In genomic region chrX:16649858-16650257, GRCh38 we compare ENCODE assay signal across 39 cellular contexts. TPM values are rescaled to one million over a fixed set of nuclear protein-coding genes. Genes with fewer than 3 reads are reported as not detected.
"Had no signal": no experiment of that assay in that cellular context is flagged by ENCODE, and none has a peak within 500 bp of the region (broad histone marks: within the 10 kb centered on the region; RNA-seq: fewer than 3 reads in every experiment).

Gene S100G, plus strand, starts transcription at chrX:16650158. Its CDS starts 849 bp downstream, at chrX:16651007.

- H3K9me3 Mint-ChIP-seq: activated CD4-positive, alpha-beta memory T cell treated with anti-CD3 and anti-CD28 coated beads, Interleukin-2, amount 10 ng/mL, durations not matched to agents 7 days and 5 days; activated CD4-positive, alpha-beta T cell treated with anti-CD3 and anti-CD28 coated beads, Interleukin-2, amount 10 ng/mL, durations not matched to agents 7 days and 5 days; activated naive CD4-positive, alpha-beta T cell treated with anti-CD3 and anti-CD28 coated beads for 36 hours; activated naive CD4-positive, alpha-beta T cell treated with anti-CD3 and anti-CD28 coated beads, Interleukin-2, amount 50 U/mL, for 72 hours; activated naive CD8-positive, alpha-beta T cell treated with anti-CD3 and anti-CD28 coated beads for 36 hours; activated T-cell treated with anti-CD3 and anti-CD28 coated beads, Interleukin-2, amount 50 U/mL, for 4 hours; activated T-cell treated with anti-CD3 and anti-CD28 coated beads, Interleukin-2, amount 50 U/mL, for 72 hours; activated T-helper 1 cell treated with anti-CD3 and anti-CD28 coated beads, Interleukin-12 subunit alpha, Interleukin-12 subunit beta, Interleukin-2, Interleukin-4 antibody, amounts not matched to agents 30 ng/mL and 10 ng/mL and 1 ng/mL, durations not matched to agents 14 hours and 24 hours and 36 hours; activated T-helper 17 cell treated with anti-CD3 and anti-CD28 coated beads, Interleukin-2, amount 50 U/mL, for 72 hours; T-helper 1 cell treated with Interleukin-12 subunit alpha and Interleukin-12 subunit beta and Interleukin-4 antibody, amounts not matched to agents 30 μg/mL and 1 μg/mL, for 36 hours; T-helper 2 cell treated with Interferon-gamma antibody and Interleukin-4, amounts not matched to agents 5 μg/mL and 100 μg/mL, for 36 hours; WTC11 had no signal

- H3K36me3 ChIP-seq: adrenal gland, brain microvascular endothelial cell, breast epithelium had no signal

- H3K27ac Mint-ChIP-seq: activated CD4-positive, alpha-beta memory T cell treated with anti-CD3 and anti-CD28 coated beads, Interleukin-2, amount 10 ng/mL, durations not matched to agents 7 days and 5 days; activated CD4-positive, alpha-beta T cell treated with anti-CD3 and anti-CD28 coated beads for 36 hours; activated CD4-positive, alpha-beta T cell treated with anti-CD3 and anti-CD28 coated beads, Interleukin-2, amount 10 ng/mL, durations not matched to agents 7 days and 5 days; activated CD8-positive, alpha-beta memory T cell treated with anti-CD3 and anti-CD28 coated beads, Interleukin-2, amount 10 ng/mL, durations not matched to agents 7 days and 5 days; activated CD8-positive, alpha-beta T cell treated with anti-CD3 and anti-CD28 coated beads, Interleukin-2, amount 10 ng/mL, durations not matched to agents 7 days and 5 days; activated naive CD4-positive, alpha-beta T cell treated with anti-CD3 and anti-CD28 coated beads for 36 hours; activated naive CD4-positive, alpha-beta T cell treated with anti-CD3 and anti-CD28 coated beads, Interleukin-2, amount 50 U/mL, for 72 hours; activated naive CD8-positive, alpha-beta T cell treated with anti-CD3 and anti-CD28 coated beads for 36 hours; activated T-cell treated with anti-CD3 and anti-CD28 coated beads, Interleukin-2, amount 50 U/mL, for 72 hours; activated T-helper 1 cell treated with anti-CD3 and anti-CD28 coated beads, Interleukin-12 subunit alpha, Interleukin-12 subunit beta, Interleukin-2, Interleukin-4 antibody, amounts not matched to agents 30 ng/mL and 10 ng/mL and 1 ng/mL, durations not matched to agents 14 hours and 24 hours and 36 hours; activated T-helper 17 cell treated with anti-CD3 and anti-CD28 coated beads, Interleukin-2, amount 50 U/mL, for 72 hours; T-helper 1 cell treated with Interleukin-12 subunit alpha and Interleukin-12 subunit beta and Interleukin-4 antibody, amounts not matched to agents 30 μg/mL and 1 μg/mL, for 36 hours; T-helper 2 cell treated with Interferon-gamma antibody and Interleukin-4, amounts not matched to agents 5 μg/mL and 100 μg/mL, for 36 hours; WTC11 had no signal

- H3K27ac ChIP-seq: adrenal gland, body of pancreas, brain microvascular endothelial cell, breast epithelium, WERI-Rb-1 had no signal

- H3K9me3 ChIP-seq: adrenal gland, body of pancreas, breast epithelium had no signal

- DNase-seq: activated CD4-positive, alpha-beta memory T cell treated with anti-CD3 and anti-CD28 coated beads, Interleukin-2, amount 10 ng/mL, durations not matched to agents 7 days and 5 days; activated CD4-positive, alpha-beta T cell treated with anti-CD3 and anti-CD28 coated beads for 1 hour; activated CD4-positive, alpha-beta T cell treated with anti-CD3 and anti-CD28 coated beads for 36 hours; activated CD4-positive, alpha-beta T cell treated with anti-CD3 and anti-CD28 coated beads for 48 hours; activated CD4-positive, alpha-beta T cell treated with anti-CD3 and anti-CD28 coated beads, Interleukin-2, amount 10 ng/mL, durations not matched to agents 7 days and 5 days; activated CD4-positive, alpha-beta T cell treated with anti-CD3 and anti-CD28 coated beads, Interleukin-2, amount 50 U/mL, for 48 hours; activated CD4-positive, CD25-positive, alpha-beta regulatory T cell; activated CD8-positive, alpha-beta memory T cell treated with anti-CD3 and anti-CD28 coated beads for 24 hours; activated CD8-positive, alpha-beta memory T cell treated with anti-CD3 and anti-CD28 coated beads, Interleukin-2, amount 10 ng/mL, durations not matched to agents 7 days and 5 days; activated CD8-positive, alpha-beta memory T cell treated with anti-CD3 and anti-CD28 coated beads, Interleukin-2, amount 50 U/mL, for 48 hours; activated CD8-positive, alpha-beta T cell treated with anti-CD3 and anti-CD28 coated beads, Interleukin-2, amount 10 ng/mL, durations not matched to agents 7 days and 5 days; activated effector memory CD4-positive, alpha-beta T cell treated with anti-CD3 and anti-CD28 coated beads, Interleukin-2, amount 50 U/mL, for 16 hours; activated gamma-delta T cell treated with Interleukin-2 at 50 U/mL for 16 hours; activated naive CD4-positive, alpha-beta T cell; activated naive CD4-positive, alpha-beta T cell treated with anti-CD3 and anti-CD28 coated beads for 36 hours; activated naive CD4-positive, alpha-beta T cell treated with anti-CD3 and anti-CD28 coated beads, Interleukin-2, amount 50 U/mL, for 16 hours; activated naive CD8-positive, alpha-beta T cell treated with anti-CD3 and anti-CD28 coated beads for 36 hours; activated T-cell treated with anti-CD3 and anti-CD28 coated beads, Interleukin-2, amount 50 U/mL, for 4 hours; activated T-cell treated with anti-CD3 and anti-CD28 coated beads, Interleukin-2, amount 50 U/mL, for 72 hours; adrenal gland; amniotic stem cell; aorta; body of pancreas; brain microvascular endothelial cell; central memory CD4-positive, alpha-beta T cell; T-helper 1 cell; T-helper 2 cell; T-helper 9 cell; WERI-Rb-1 had no signal

- H3K27me3 Mint-ChIP-seq: activated CD4-positive, alpha-beta memory T cell treated with anti-CD3 and anti-CD28 coated beads, Interleukin-2, amount 10 ng/mL, durations not matched to agents 7 days and 5 days; activated CD4-positive, alpha-beta T cell treated with anti-CD3 and anti-CD28 coated beads for 36 hours; activated CD4-positive, alpha-beta T cell treated with anti-CD3 and anti-CD28 coated beads, Interleukin-2, amount 10 ng/mL, durations not matched to agents 7 days and 5 days; activated CD8-positive, alpha-beta memory T cell treated with anti-CD3 and anti-CD28 coated beads, Interleukin-2, amount 10 ng/mL, durations not matched to agents 7 days and 5 days; activated naive CD8-positive, alpha-beta T cell treated with anti-CD3 and anti-CD28 coated beads for 36 hours; activated T-helper 17 cell treated with anti-CD3 and anti-CD28 coated beads, Interleukin-2, amount 50 U/mL, for 72 hours had no signal

- H3K4me1 Mint-ChIP-seq: activated CD4-positive, alpha-beta memory T cell treated with anti-CD3 and anti-CD28 coated beads, Interleukin-2, amount 10 ng/mL, durations not matched to agents 7 days and 5 days; activated CD4-positive, alpha-beta T cell treated with anti-CD3 and anti-CD28 coated beads for 36 hours; activated CD4-positive, alpha-beta T cell treated with anti-CD3 and anti-CD28 coated beads, Interleukin-2, amount 10 ng/mL, durations not matched to agents 7 days and 5 days; activated CD8-positive, alpha-beta memory T cell treated with anti-CD3 and anti-CD28 coated beads, Interleukin-2, amount 10 ng/mL, durations not matched to agents 7 days and 5 days; activated naive CD8-positive, alpha-beta T cell treated with anti-CD3 and anti-CD28 coated beads for 36 hours; activated T-helper 17 cell treated with anti-CD3 and anti-CD28 coated beads, Interleukin-2, amount 50 U/mL, for 72 hours had no signal

- H3K4me1 ChIP-seq: adrenal gland, breast epithelium had no signal

- H3K36me3 Mint-ChIP-seq: activated naive CD4-positive, alpha-beta T cell treated with anti-CD3 and anti-CD28 coated beads, Interleukin-2, amount 50 U/mL, for 72 hours; activated naive CD8-positive, alpha-beta T cell treated with anti-CD3 and anti-CD28 coated beads for 36 hours had no signal

- H3K4me3 ChIP-seq: adrenal gland, body of pancreas, breast epithelium had no signal

- H3K4me3 Mint-ChIP-seq: activated CD4-positive, alpha-beta memory T cell treated with anti-CD3 and anti-CD28 coated beads, Interleukin-2, amount 10 ng/mL, durations not matched to agents 7 days and 5 days; activated CD4-positive, alpha-beta T cell treated with anti-CD3 and anti-CD28 coated beads for 36 hours; activated CD4-positive, alpha-beta T cell treated with anti-CD3 and anti-CD28 coated beads, Interleukin-2, amount 10 ng/mL, durations not matched to agents 7 days and 5 days; activated CD8-positive, alpha-beta memory T cell treated with anti-CD3 and anti-CD28 coated beads, Interleukin-2, amount 10 ng/mL, durations not matched to agents 7 days and 5 days; activated CD8-positive, alpha-beta T cell treated with anti-CD3 and anti-CD28 coated beads, Interleukin-2, amount 10 ng/mL, durations not matched to agents 7 days and 5 days; activated naive CD4-positive, alpha-beta T cell treated with anti-CD3 and anti-CD28 coated beads for 36 hours; activated naive CD8-positive, alpha-beta T cell treated with anti-CD3 and anti-CD28 coated beads for 36 hours; activated T-cell treated with anti-CD3 and anti-CD28 coated beads, Interleukin-2, amount 50 U/mL, for 4 hours; activated T-cell treated with anti-CD3 and anti-CD28 coated beads, Interleukin-2, amount 50 U/mL, for 72 hours; activated T-helper 1 cell treated with anti-CD3 and anti-CD28 coated beads, Interleukin-12 subunit alpha, Interleukin-12 subunit beta, Interleukin-2, Interleukin-4 antibody, amounts not matched to agents 30 ng/mL and 10 ng/mL and 1 ng/mL, durations not matched to agents 14 hours and 24 hours and 36 hours; activated T-helper 17 cell treated with anti-CD3 and anti-CD28 coated beads, Interleukin-2, amount 50 U/mL, for 72 hours; T-helper 1 cell treated with Interleukin-12 subunit alpha and Interleukin-12 subunit beta and Interleukin-4 antibody, amounts not matched to agents 30 μg/mL and 1 μg/mL, for 36 hours; T-helper 2 cell treated with Interferon-gamma antibody and Interleukin-4, amounts not matched to agents 5 μg/mL and 100 μg/mL, for 36 hours; WTC11 had no signal

- H3K27me3 ChIP-seq: body of pancreas, brain microvascular endothelial cell had no signal

- ATAC-seq: activated CD4-positive, alpha-beta T cell treated with anti-CD3 and anti-CD28 coated beads for 36 hours; activated CD4-positive, CD25-positive, alpha-beta regulatory T cell treated with anti-CD3 and anti-CD28 coated beads, Interleukin-2, amount 50 U/mL, for 24 hours; activated CD8-positive, alpha-beta memory T cell treated with anti-CD3 and anti-CD28 coated beads, Interleukin-2, amount 10 ng/mL, durations not matched to agents 7 days and 5 days; activated CD8-positive, alpha-beta T cell treated with anti-CD3 and anti-CD28 coated beads, Interleukin-2, amount 10 ng/mL, durations not matched to agents 7 days and 5 days; activated naive CD4-positive, alpha-beta T cell treated with anti-CD3 and anti-CD28 coated beads, Interleukin-2, amount 50 U/mL, for 72 hours; activated T-cell treated with anti-CD3 and anti-CD28 coated beads, Interleukin-2, amount 50 U/mL, for 4 hours; activated T-cell treated with anti-CD3 and anti-CD28 coated beads, Interleukin-2, amount 50 U/mL, for 72 hours; activated T-helper 17 cell treated with anti-CD3 and anti-CD28 coated beads, Interleukin-2, amount 50 U/mL, for 72 hours; body of pancreas; WTC11 had no signal

RNA-seq across cellular contexts. Expression of gene S100G, which starts in this region (rescaled TPM):
- total RNA-seq: activated CD4-positive, alpha-beta memory T cell treated with anti-CD3 and anti-CD28 coated beads, Interleukin-2, amount 10 ng/mL, durations not matched to agents 7 days and 5 days; activated CD4-positive, alpha-beta T cell treated with anti-CD3 and anti-CD28 coated beads for 36 hours; activated CD4-positive, alpha-beta T cell treated with anti-CD3 and anti-CD28 coated beads, Interleukin-2, amount 10 ng/mL, durations not matched to agents 7 days and 5 days; activated CD8-positive, alpha-beta memory T cell treated with anti-CD3 and anti-CD28 coated beads, Interleukin-2, amount 10 ng/mL, durations not matched to agents 7 days and 5 days; activated CD8-positive, alpha-beta T cell treated with anti-CD3 and anti-CD28 coated beads, Interleukin-2, amount 10 ng/mL, durations not matched to agents 7 days and 5 days; activated naive CD4-positive, alpha-beta T cell treated with anti-CD3 and anti-CD28 coated beads for 36 hours; activated naive CD4-positive, alpha-beta T cell treated with anti-CD3 and anti-CD28 coated beads, Interleukin-2, amount 50 U/mL, for 72 hours; activated naive CD8-positive, alpha-beta T cell treated with anti-CD3 and anti-CD28 coated beads for 36 hours; activated T-cell treated with anti-CD3 and anti-CD28 coated beads, Interleukin-2, amount 50 U/mL, for 4 hours; activated T-cell treated with anti-CD3 and anti-CD28 coated beads, Interleukin-2, amount 50 U/mL, for 72 hours; activated T-helper 1 cell treated with anti-CD3 and anti-CD28 coated beads, Interleukin-12 subunit alpha, Interleukin-12 subunit beta, Interleukin-2, Interleukin-4 antibody, amounts not matched to agents 30 ng/mL and 10 ng/mL and 1 ng/mL, durations not matched to agents 14 hours and 24 hours and 36 hours; activated T-helper 17 cell treated with anti-CD3 and anti-CD28 coated beads, Interleukin-2, amount 50 U/mL, for 72 hours; adrenal gland; aorta; astrocyte; body of pancreas; cardiac septum; WTC11 had no signal
